In genomic region chr11:123080023-123080422, GRCh38 we compare ENCODE assay signal across 1 cellular context.
TF ChIP-seq lines count a peak whose summit lies in the region.

No MANE protein-coding gene starts in this region.

TF ChIP-seq in IMR-90, 13 proteins besides CTCF, POLR2A, EP300 and RAD21:
- TF ChIP-seq ELK1 (IDR thresholded peaks at IDR 0.05; ENCODE audit: borderline replicate concordance, low read depth, low read length) (no peak), CEBPB (IDR thresholded peaks at IDR 0.05; ENCODE audit: low read depth, low read length) (no peak), CHD1 (IDR thresholded peaks at IDR 0.05; ENCODE audit: low read depth, low read length) (no peak), BHLHE40 (IDR thresholded peaks at IDR 0.05; ENCODE audit: low read depth, low read length) (no peak), RFX5 (IDR thresholded peaks at IDR 0.05; ENCODE audit: low read depth, low read length) (no peak), RCOR1 (IDR thresholded peaks at IDR 0.05; ENCODE audit: insufficient replicate concordance, low read length) (no peak), MXI1 (IDR thresholded peaks at IDR 0.05; ENCODE audit: borderline replicate concordance, low read depth, low read length) (no peak)
